ENCODE assay signal across 8 cellular contexts in genomic region chr6:170295519-170296422, GRCh38. TPM values are rescaled to one million over a fixed set of nuclear protein-coding genes. Genes with fewer than 3 reads are reported as not detected.
DNase-seq lines count a peak whose midpoint lies in the region; ATAC-seq and TF ChIP-seq lines count a peak whose summit lies in the region.

No MANE protein-coding gene starts in this region.

- DNase-seq in DMS53 treated with DMSO at 0.1 percent for 48 hours (lab: John Stamatoyannopoulos, UW; ENCODE audit: unreplicated experiment) = peak; percentile 71
- peak; percentile 64 for DNase-seq in activated CD4-positive, alpha-beta T cell treated with anti-CD3 and anti-CD28 coated beads for 48 hours
- DNase-seq in effector CD4-positive, alpha-beta T cell = no peak
- DNase-seq in occipital lobe (lab: John Stamatoyannopoulos, UW) = no peak

- peak overlapping the region; percentile 72 to 80 (median 80) for H3K4me3 Mint-ChIP-seq in nephron

- ATAC-seq in GM21447 (IDR thresholded peaks at IDR 0.05; ENCODE audit: unreplicated experiment) = peak; percentile 45
- peak; percentile 40 for ATAC-seq in esophagus mucosa

- TF ChIP-seq RAD21 in Ishikawa (IDR thresholded peaks at IDR 0.05; ENCODE audit: low read depth) = no peak

- no peak for TF ChIP-seq CTCF in nephron (IDR thresholded peaks at IDR 0.05; ENCODE audit: unreplicated experiment in 3 of 3)

- peaks cover 88% of the 10 kb centered on the region for H3K27me3 Mint-ChIP-seq in nephron (ENCODE audit: low read depth)

- H3K4me1 Mint-ChIP-seq in nephron = peaks cover 47% of the 10 kb centered on the region

- H3K9me3 Mint-ChIP-seq in nephron = peaks cover 7% of the 10 kb centered on the region

- H3K27ac Mint-ChIP-seq in nephron = no peak overlapping the region

- peaks cover 3% of the 10 kb centered on the region for H3K36me3 Mint-ChIP-seq in nephron (ENCODE audit: low read depth)

- no peak for TF ChIP-seq EP300 in Ishikawa (IDR thresholded peaks at IDR 0.05; ENCODE audit: borderline replicate concordance)

TF ChIP-seq in Ishikawa, 13 proteins besides CTCF, POLR2A, EP300 and RAD21:
- TF ChIP-seq ZBTB7A (IDR thresholded peaks at IDR 0.05; ENCODE audit: low read depth) = peak; percentile 86
- TF ChIP-seq TEAD4 (IDR thresholded peaks at IDR 0.05) = no peak
- 0 out of 2 replicates have a peak, but pooled peaks have one; percentile 39 for TF ChIP-seq TCF12 (IDR thresholded peaks at IDR 0.05; ENCODE audit: low read depth)
- TF ChIP-seq MAX (IDR thresholded peaks at IDR 0.05) = peak; percentile 39; the same call in 1 of the 2 replicates

RNA-seq across cellular contexts. Expression of gene DLL1, which starts 4.9 kb away (rescaled TPM):
- 10.4 TPM for total RNA-seq in esophagus mucosa
- 11.9 TPM for total RNA-seq in occipital lobe

RNA-seq across cellular contexts. Expression of gene FAM120B, which starts 10.8 kb away (rescaled TPM):
- total RNA-seq in esophagus mucosa = 12.4 TPM
- 62.4 TPM for total RNA-seq in occipital lobe

Comparison
In these comparisons a context has a peak if more than half of its experiments do, and no peak if none do; other contexts are left out.
1. DNase-seq: peak in DMS53 treated with DMSO at 0.1 percent for 48 hours (single experiment) and activated CD4-positive, alpha-beta T cell treated with anti-CD3 and anti-CD28 coated beads for 48 hours (single experiment); none in effector CD4-positive, alpha-beta T cell (single experiment) and occipital lobe (single experiment).